In the genomic region with DNA sequence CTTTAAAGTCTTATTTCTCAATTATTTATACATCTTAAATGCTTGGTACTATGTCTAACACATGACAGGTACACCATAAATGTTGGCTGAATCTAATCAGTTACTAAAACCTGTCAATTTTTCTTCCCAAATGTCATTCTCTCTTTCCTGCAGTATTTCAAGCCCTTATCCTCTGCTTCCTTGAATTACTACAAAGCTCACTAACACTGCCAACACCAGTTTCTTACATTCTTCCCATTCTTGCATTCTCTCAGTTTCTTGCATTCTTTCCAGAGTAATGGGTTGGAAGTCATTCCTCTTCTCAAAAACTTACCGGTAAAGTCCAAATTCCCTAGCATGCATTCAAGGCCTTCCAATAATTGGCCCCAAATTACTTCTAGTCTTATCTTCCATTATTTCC, we compare ENCODE assay signal across 29 cellular contexts. TPM values are rescaled to one million over a fixed set of nuclear protein-coding genes. Genes with fewer than 3 reads are reported as not detected.
DNase-seq lines count a peak whose midpoint lies in the region; ATAC-seq, FAIRE-seq and TF ChIP-seq lines count a peak whose summit lies in the region.
"Had no signal": no experiment of that assay in that cellular context is flagged by ENCODE, and none has a peak within 500 bp of the region (broad histone marks: within the 10 kb centered on the region; RNA-seq: fewer than 3 reads in every experiment).

No MANE protein-coding gene starts in this region.

- TF ChIP-seq POLR2A in endothelial cell of umbilical vein (IDR thresholded peaks at IDR 0.05; ENCODE audit: low read depth, low read length) = no peak

- in situ Hi-C loops in HAP-1 (cut with MboI; ENCODE audit: low sequenced_read_pairs) = no loop called here

- peaks cover 8% of the 10 kb centered on the region for H3K4me1 Mint-ChIP-seq in T-helper 17 cell
- H3K4me1 Mint-ChIP-seq: activated CD8-positive, alpha-beta memory T cell treated with anti-CD3 and anti-CD28 coated beads, Interleukin-2, amount 10 ng/mL, durations not matched to agents 7 days and 5 days had no signal

- intact Hi-C loops in endothelial cell of umbilical vein (cut with micrococcal nuclease) = loop anchor here (1.0 kb wide), 2 partner anchors 7 to 101 kb away; a partner anchor contains a TSS

- H2AFZ ChIP-seq in endothelial cell of umbilical vein (ENCODE audit: low read depth, low read length) = no peak overlapping the region
- H2AFZ ChIP-seq in trophoblast cell (ENCODE audit: insufficient read depth, low read length, poor library complexity) = no peak overlapping the region

- peaks cover 7% of the 10 kb centered on the region for H3K36me3 Mint-ChIP-seq in T-helper 17 cell (ENCODE audit: low read depth)
- H3K36me3 Mint-ChIP-seq: activated CD8-positive, alpha-beta memory T cell treated with anti-CD3 and anti-CD28 coated beads, Interleukin-2, amount 10 ng/mL, durations not matched to agents 7 days and 5 days had no signal

- CTCF ChIA-PET in endothelial cell of umbilical vein (lab: Charles Lee) = interaction anchor here (0.7 to 4.5 kb wide), 4 partner anchors 10 to 59 kb away, joined by 3 to 42 read pairs (median 11); a partner anchor contains a TSS

- no peak overlapping the region for H3K4me3 Mint-ChIP-seq in T-helper 17 cell
- H3K4me3 Mint-ChIP-seq: activated CD8-positive, alpha-beta memory T cell treated with anti-CD3 and anti-CD28 coated beads, Interleukin-2, amount 10 ng/mL, durations not matched to agents 7 days and 5 days; activated T-cell treated with anti-CD3 and anti-CD28 coated beads, Interleukin-2, amount 50 U/mL, for 4 hours; CD8-positive, alpha-beta memory T cell had no signal

- H3K23ac ChIP-seq in trophoblast cell (ENCODE audit: low read length) = no peak overlapping the region

- H3K4me2 ChIP-seq in endothelial cell of umbilical vein (ENCODE audit: insufficient read depth, low read length) (peak overlapping the region; percentile 48), trophoblast cell (ENCODE audit: low read length) (no peak overlapping the region)

- H2BK12ac ChIP-seq in trophoblast cell (ENCODE audit: low read length) = no peak overlapping the region

- no peak overlapping the region for H3K4ac ChIP-seq in trophoblast cell (ENCODE audit: low read depth, low read length)

- peak overlapping the region; percentile 23 for H4K91ac ChIP-seq in trophoblast cell (ENCODE audit: low read depth, low read length)

- H4K12ac ChIP-seq in trophoblast cell (ENCODE audit: low read depth, low read length) = no peak overlapping the region

- H3K79me1 ChIP-seq in trophoblast cell (ENCODE audit: low read length) = peaks cover 3% of the 10 kb centered on the region

- H3K4me1 ChIP-seq in endothelial cell of umbilical vein (ENCODE audit: control insufficient read depth, extremely low read depth, insufficient read depth, low read length) = peaks cover 32% of the 10 kb centered on the region
- H3K4me1 ChIP-seq in trophoblast cell (ENCODE audit: control insufficient read depth in 1 of 2, insufficient read depth in 2 of 2, low read length in 2 of 2) = peaks cover 9 to 12% of the 10 kb centered on the region in 2 experiments
- peaks cover 3% of the 10 kb centered on the region; the same call in 1 of the 2 replicates for H3K4me1 ChIP-seq in HAP-1
- H3K4me1 ChIP-seq: BE2C, body of pancreas had no signal

- no CpG with 5 or more reads among the region's 1 CpG for whole genome bisulfite sequencing in trophoblast cell (ENCODE audit: extremely low coverage, insufficient coverage, insufficient read length)

- peak overlapping the region; percentile 72 for H3K27ac Mint-ChIP-seq in T-helper 17 cell
- H3K27ac Mint-ChIP-seq: activated CD8-positive, alpha-beta memory T cell treated with anti-CD3 and anti-CD28 coated beads, Interleukin-2, amount 10 ng/mL, durations not matched to agents 7 days and 5 days had no signal

- H3K4me3 ChIP-seq in endothelial cell of umbilical vein (replicated peaks in 1 of 3; ENCODE audit: insufficient read depth in 1 of 3, low read depth in 1 of 3, low read length in 3 of 3) (no peak overlapping the region), trophoblast cell (ENCODE audit: low read depth, low read length) (no peak overlapping the region), MG63 (no peak overlapping the region), HAP-1 (no peak overlapping the region)
- H3K4me3 ChIP-seq: body of pancreas, left lung, spleen, stomach had no signal

- H3K18ac ChIP-seq in trophoblast cell (ENCODE audit: low read length) = no peak overlapping the region

- no peak for FAIRE-seq in endothelial cell of umbilical vein (lab: Jason Lieb, UNC)

- H3K36me3 ChIP-seq in endothelial cell of umbilical vein (ENCODE audit: control insufficient read depth in 2 of 2, extremely low read depth in 1 of 2, insufficient read depth in 2 of 2, low read length in 2 of 2) (no peaks in the 10 kb centered on the region), trophoblast cell (ENCODE audit: control insufficient read depth in 1 of 2, insufficient read depth in 2 of 2, low read length in 2 of 2) (no peaks in the 10 kb centered on the region), MG63 (no peaks in the 10 kb centered on the region), HAP-1 (replicated peaks) (peaks cover 3% of the 10 kb centered on the region; the same call in 1 of the 2 replicates)
- H3K36me3 ChIP-seq: BE2C, left lung had no signal

- H3K79me2 ChIP-seq in endothelial cell of umbilical vein (ENCODE audit: control insufficient read depth, insufficient read depth, low read length) (no peaks in the 10 kb centered on the region), trophoblast cell (ENCODE audit: control insufficient read depth, insufficient read depth, low read length, poor library complexity) (no peaks in the 10 kb centered on the region)

- no peak overlapping the region for H2BK5ac ChIP-seq in trophoblast cell (ENCODE audit: low read depth, low read length, poor library complexity)

- H2BK120ac ChIP-seq in trophoblast cell (ENCODE audit: insufficient read depth, low read length, poor library complexity) = no peak overlapping the region

- H3K27me3 ChIP-seq in endothelial cell of umbilical vein (ENCODE audit: control insufficient read depth in 2 of 2, insufficient read depth in 2 of 2, low read length in 2 of 2) (no peaks in the 10 kb centered on the region), trophoblast cell (ENCODE audit: insufficient read depth, low read length) (no peaks in the 10 kb centered on the region), MG63 (no peaks in the 10 kb centered on the region), HAP-1 (ENCODE audit: low read depth) (no peaks in the 10 kb centered on the region)
- H3K27me3 ChIP-seq: BE2C, body of pancreas, left lung, spleen, stomach had no signal

- TSS peak; percentile 49 for BruUV-seq in endothelial cell of umbilical vein (replicated peaks; lab: Mats Ljungman, UMichigan)

- no peaks in the 10 kb centered on the region for H3K27me3 Mint-ChIP-seq in T-helper 17 cell
- H3K27me3 Mint-ChIP-seq: activated CD8-positive, alpha-beta memory T cell treated with anti-CD3 and anti-CD28 coated beads, Interleukin-2, amount 10 ng/mL, durations not matched to agents 7 days and 5 days; CD8-positive, alpha-beta memory T cell had no signal

- ATAC-seq in T-helper 17 cell = no peak
- ATAC-seq: activated CD8-positive, alpha-beta memory T cell treated with anti-CD3 and anti-CD28 coated beads, Interleukin-2, amount 10 ng/mL, durations not matched to agents 7 days and 5 days; activated T-cell treated with anti-CD3 and anti-CD28 coated beads, Interleukin-2, amount 50 U/mL, for 4 hours; body of pancreas; HCT116; left lung; right cardiac atrium had no signal

- H3K9me1 ChIP-seq in endothelial cell of umbilical vein (replicated peaks; ENCODE audit: control insufficient read depth, extremely low read depth, insufficient read depth, low read length) = no peaks in the 10 kb centered on the region

- H2AK5ac ChIP-seq in trophoblast cell (ENCODE audit: low read length) = no peak overlapping the region

- H3K27ac ChIP-seq in endothelial cell of umbilical vein (ENCODE audit: insufficient read depth, low read depth, low read length) = peak overlapping the region; percentile 97
- no peak overlapping the region for H3K27ac ChIP-seq in trophoblast cell (ENCODE audit: low read depth, low read length)
- H3K27ac ChIP-seq: body of pancreas, left lung, stomach had no signal

- DNase-seq in EH (ENCODE audit: low read depth) (peak; percentile 66), T-helper 17 cell (no peak), endothelial cell of umbilical vein (ENCODE audit: low read depth, low spot score) (peak; percentile 69), trophoblast cell (peak in 1 of 2 donors; percentile 82), iPS-NIHi7 (ENCODE audit: extremely low spot score) (no peak), NCI-H446 treated with DMSO at 0.1 percent for 48 hours (lab: John Stamatoyannopoulos, UW) (no peak), MG63 (no peak), HAP-1 (ENCODE audit: low spot score in 2 of 2) (no peak)
- DNase-seq: activated CD4-positive, CD25-positive, alpha-beta regulatory T cell; activated CD8-positive, alpha-beta memory T cell treated with anti-CD3 and anti-CD28 coated beads, Interleukin-2, amount 10 ng/mL, durations not matched to agents 7 days and 5 days; activated gamma-delta T cell; activated T-cell treated with anti-CD3 and anti-CD28 coated beads, Interleukin-2, amount 50 U/mL, for 4 hours; BE2C; body of pancreas; CD8-positive, alpha-beta memory T cell; cerebellar nuclear complex; DMS153; islet precursor cell; left lung; NCI-H2107; NCI-H446; NCI-H774; right cardiac atrium; spleen; stimulated activated CD4-positive, alpha-beta T cell treated with anti-CD3 and anti-CD28 coated beads, Interleukin-2, amount 100 ng/mL, for 24 hours; stomach had no signal

- dilution Hi-C loops in endothelial cell of umbilical vein (cut with MboI; ENCODE audit: extremely low pct_ligation_motif_present, low sequenced_read_pairs) = no loop called here

- TF ChIP-seq CTCF in endothelial cell of umbilical vein (IDR thresholded peaks at IDR 0.05; ENCODE audit: extremely low read depth in 1 of 2, insufficient read depth in 1 of 2, low read depth in 1 of 2, low read length in 2 of 2) = no peak

- H3K9me3 ChIP-seq in T-helper 17 cell (ENCODE audit: control insufficient read depth, low read length, poor library complexity, severe bottlenecking) = no peaks in the 10 kb centered on the region
- no peaks in the 10 kb centered on the region for H3K9me3 ChIP-seq in endothelial cell of umbilical vein (replicated peaks; ENCODE audit: control insufficient read depth, insufficient read depth, low read length)
- H3K9me3 ChIP-seq in trophoblast cell (ENCODE audit: insufficient read depth, low read depth, low read length) = no peaks in the 10 kb centered on the region
- H3K9me3 ChIP-seq in MG63 = no peaks in the 10 kb centered on the region
- H3K9me3 ChIP-seq in HAP-1 = no peaks in the 10 kb centered on the region
- H3K9me3 ChIP-seq: BE2C, body of pancreas, left lung, spleen, stomach had no signal

- H4K8ac ChIP-seq in trophoblast cell (ENCODE audit: low read depth, low read length) = no peak overlapping the region

- no peaks in the 10 kb centered on the region for H4K20me1 ChIP-seq in endothelial cell of umbilical vein (replicated peaks; ENCODE audit: control insufficient read depth, extremely low read depth, insufficient read depth, low read length)

- H3K14ac ChIP-seq in trophoblast cell (ENCODE audit: low read length) = no peak overlapping the region

- POLR2A ChIA-PET in endothelial cell of umbilical vein (lab: Charles Lee) = interaction anchor here (0.8 to 4.5 kb wide), 2 partner anchors 23 to 38 kb away, joined by 6 to 37 read pairs; a partner anchor contains a TSS

- H3K9ac ChIP-seq in endothelial cell of umbilical vein (replicated peaks; ENCODE audit: extremely low read depth, insufficient read depth, low read length) (peak overlapping the region; percentile 59), trophoblast cell (ENCODE audit: low read length) (no peak overlapping the region)

RNA-seq across cellular contexts. Expression of a gene that starts 9.6 kb away (rescaled TPM):
- total RNA-seq in T-helper 17 cell (100 to 1,000 TPM; 130 to 138 TPM), endothelial cell of umbilical vein (117 and 121 TPM in 2 replicates)
- polyA plus RNA-seq in endothelial cell of umbilical vein = 51.1 and 51.9 TPM in 2 replicates
- polyA plus RNA-seq in endothelial cell of umbilical vein (2011; cell fraction: cytosol; rRNA removed) = 40.9 and 43.3 TPM in 2 replicates
- 286 and 302 TPM in 2 replicates for polyA plus RNA-seq in endothelial cell of umbilical vein (2011; cell fraction: nucleus; rRNA removed)
- 86.0 and 86.1 TPM in 2 replicates for polyA plus RNA-seq in endothelial cell of umbilical vein (2012)
- 152 and 159 TPM in 2 replicates for polyA minus RNA-seq in endothelial cell of umbilical vein
- 42.2 TPM for polyA minus RNA-seq in endothelial cell of umbilical vein (2011; cell fraction: cytosol; rRNA and poly(A)+ RNA removed)
- polyA minus RNA-seq in endothelial cell of umbilical vein (2011; cell fraction: nucleus; rRNA and poly(A)+ RNA removed) = 150 and 170 TPM in 2 replicates
- 34.7 and 35.1 TPM in 2 replicates for polyA plus RNA-seq in trophoblast cell (2013)
- total RNA-seq in MG63 (2014; rRNA removed; shearing (Covaris generic); ENCODE audit: low replicate concordance) = 10.6 and 14.8 TPM in 2 replicates

RNA-seq across cellular contexts. Expression of a gene that starts 22.9 kb away (rescaled TPM):
- total RNA-seq in T-helper 17 cell = 10 to 100 TPM; 35.5 to 37.4 TPM
- total RNA-seq in endothelial cell of umbilical vein = 80.1 and 88.3 TPM in 2 replicates
- 203 and 241 TPM in 2 replicates for polyA plus RNA-seq in endothelial cell of umbilical vein
- polyA plus RNA-seq in endothelial cell of umbilical vein (2011; cell fraction: cytosol; rRNA removed) = 163 and 177 TPM in 2 replicates
- polyA plus RNA-seq in endothelial cell of umbilical vein (2011; cell fraction: nucleus; rRNA removed) = 76.1 and 104 TPM in 2 replicates
- polyA plus RNA-seq in endothelial cell of umbilical vein (2012) = 90.1 and 101 TPM in 2 replicates
- polyA minus RNA-seq in endothelial cell of umbilical vein = 492 and 595 TPM in 2 replicates
- 46.1 TPM for polyA minus RNA-seq in endothelial cell of umbilical vein (2011; cell fraction: cytosol; rRNA and poly(A)+ RNA removed)
- 86.2 and 94.5 TPM in 2 replicates for polyA minus RNA-seq in endothelial cell of umbilical vein (2011; cell fraction: nucleus; rRNA and poly(A)+ RNA removed)
- polyA plus RNA-seq in trophoblast cell (2013) = 31.8 and 33.9 TPM in 2 replicates
- total RNA-seq in MG63 (2014; rRNA removed; shearing (Covaris generic); ENCODE audit: low replicate concordance) = 51.6 and 107 TPM in 2 replicates

RNA-seq across cellular contexts. Expression of a gene that starts 25.3 kb away (rescaled TPM):
- total RNA-seq in T-helper 17 cell (10 to 100 TPM; 12.5 to 19.4 TPM), endothelial cell of umbilical vein (41.0 and 42.4 TPM in 2 replicates)
- 55.3 and 59.7 TPM in 2 replicates for polyA plus RNA-seq in endothelial cell of umbilical vein
- polyA plus RNA-seq in endothelial cell of umbilical vein (2011; cell fraction: cytosol; rRNA removed) = 65.9 and 69.7 TPM in 2 replicates
- polyA plus RNA-seq in endothelial cell of umbilical vein (2011; cell fraction: nucleus; rRNA removed) = 12.9 and 13.4 TPM in 2 replicates
- 47.3 and 55.9 TPM in 2 replicates for polyA plus RNA-seq in endothelial cell of umbilical vein (2012)
- 27.1 and 29.5 TPM in 2 replicates for polyA minus RNA-seq in endothelial cell of umbilical vein
- polyA minus RNA-seq in endothelial cell of umbilical vein (2011; cell fraction: cytosol; rRNA and poly(A)+ RNA removed) = 20.0 TPM
- 4.5 and 5.5 TPM in 2 replicates for polyA minus RNA-seq in endothelial cell of umbilical vein (2011; cell fraction: nucleus; rRNA and poly(A)+ RNA removed)
- polyA plus RNA-seq in trophoblast cell (2013) = 11.4 and 11.9 TPM in 2 replicates
- 61.0 and 115 TPM in 2 replicates for total RNA-seq in MG63 (2014; rRNA removed; shearing (Covaris generic); ENCODE audit: low replicate concordance)

RNA-seq across cellular contexts. Expression of a gene that starts 31.0 kb away (rescaled TPM):
- not detected for total RNA-seq in T-helper 17 cell
- total RNA-seq in endothelial cell of umbilical vein = not detected in 2 replicates
- 0.10 and 0.11 TPM in 2 replicates for polyA plus RNA-seq in endothelial cell of umbilical vein
- not detected in 2 replicates for polyA plus RNA-seq in endothelial cell of umbilical vein (2011; cell fraction: cytosol; rRNA removed)
- polyA plus RNA-seq in endothelial cell of umbilical vein (2011; cell fraction: nucleus; rRNA removed) = 0.53 and 1.3 TPM in 2 replicates
- not detected in 2 replicates for polyA plus RNA-seq in endothelial cell of umbilical vein (2012)
- not detected in 2 replicates for polyA minus RNA-seq in endothelial cell of umbilical vein
- polyA minus RNA-seq in endothelial cell of umbilical vein (2011; cell fraction: cytosol; rRNA and poly(A)+ RNA removed) = not detected
- polyA minus RNA-seq in endothelial cell of umbilical vein (2011; cell fraction: nucleus; rRNA and poly(A)+ RNA removed) = not detected in 2 replicates
- polyA plus RNA-seq in trophoblast cell (2013) = 0.08 TPM in 1 of 2 replicates, not detected in the other
- total RNA-seq in MG63 (2014; rRNA removed; shearing (Covaris generic); ENCODE audit: low replicate concordance) = not detected in 2 replicates
- total RNA-seq: LHCN-M2, myocyte had no signal
- polyA plus RNA-seq: CD8-positive, alpha-beta memory T cell had no signal

RNA-seq across cellular contexts. Expression of a gene that starts 40.7 kb away (rescaled TPM):
- total RNA-seq in T-helper 17 cell = 100 to 1,000 TPM; 741 to 784 TPM
- total RNA-seq in endothelial cell of umbilical vein = 2,364 and 2,543 TPM in 2 replicates
- polyA plus RNA-seq in endothelial cell of umbilical vein = 6,581 and 8,470 TPM in 2 replicates
- 8,079 and 10,456 TPM in 2 replicates for polyA plus RNA-seq in endothelial cell of umbilical vein (2011; cell fraction: cytosol; rRNA removed)
- 3,910 and 4,229 TPM in 2 replicates for polyA plus RNA-seq in endothelial cell of umbilical vein (2011; cell fraction: nucleus; rRNA removed)
- 3,697 and 4,342 TPM in 2 replicates for polyA plus RNA-seq in endothelial cell of umbilical vein (2012)
- polyA minus RNA-seq in endothelial cell of umbilical vein = 1,454 and 1,687 TPM in 2 replicates
- polyA minus RNA-seq in endothelial cell of umbilical vein (2011; cell fraction: cytosol; rRNA and poly(A)+ RNA removed) = 254 TPM
- polyA minus RNA-seq in endothelial cell of umbilical vein (2011; cell fraction: nucleus; rRNA and poly(A)+ RNA removed) = 383 and 457 TPM in 2 replicates
- 2,027 and 2,059 TPM in 2 replicates for polyA plus RNA-seq in trophoblast cell (2013)
- 1,658 and 1,845 TPM in 2 replicates for total RNA-seq in MG63 (2014; rRNA removed; shearing (Covaris generic); ENCODE audit: low replicate concordance)

Comparison
In these comparisons a context has a peak if more than half of its experiments do, and no peak if none do; other contexts are left out.
1. DNase-seq: peak in EH (single experiment) and endothelial cell of umbilical vein (single experiment); none in T-helper 17 cell (0 of 3), iPS-NIHi7 (single experiment), NCI-H446 treated with DMSO at 0.1 percent for 48 hours (single experiment), MG63 (single experiment) and HAP-1 (0 of 2).